Comparison of ENCODE assay signal across 33 cellular contexts in genomic region chr2:241795021-241795999, GRCh38. TPM values are rescaled to one million over a fixed set of nuclear protein-coding genes. Genes with fewer than 3 reads are reported as not detected.
DNase-seq lines count a peak whose midpoint lies in the region; ATAC-seq, FAIRE-seq and TF ChIP-seq lines count a peak whose summit lies in the region.
"Had no signal": no experiment of that assay in that cellular context is flagged by ENCODE, and none has a peak within 500 bp of the region (broad histone marks: within the 10 kb centered on the region; RNA-seq: fewer than 3 reads in every experiment).

No MANE protein-coding gene starts in this region.

- H3K27me3 Mint-ChIP-seq in activated T-helper 1 cell treated with anti-CD3 and anti-CD28 coated beads, Interleukin-12 subunit alpha, Interleukin-12 subunit beta, Interleukin-2, Interleukin-4 antibody, amounts not matched to agents 30 ng/mL and 10 ng/mL and 1 ng/mL, durations not matched to agents 14 hours and 24 hours and 36 hours (ENCODE audit: insufficient read depth) = no peaks in the 10 kb centered on the region
- H3K27me3 Mint-ChIP-seq: CD8-positive, alpha-beta memory T cell; stimulated activated naive CD8-positive, alpha-beta T cell treated with anti-CD3 and anti-CD28 coated beads, Interleukin-15, Interleukin-2, amounts not matched to agents 100 ng/mL and 50 ng/mL, for 24 hours had no signal

- TF ChIP-seq POLR2A in GM12892 (IDR thresholded peaks at IDR 0.05; ENCODE audit: low read depth, low read length) = no peak

- H3K4me1 Mint-ChIP-seq in activated T-helper 1 cell treated with anti-CD3 and anti-CD28 coated beads, Interleukin-12 subunit alpha, Interleukin-12 subunit beta, Interleukin-2, Interleukin-4 antibody, amounts not matched to agents 30 ng/mL and 10 ng/mL and 1 ng/mL, durations not matched to agents 14 hours and 24 hours and 36 hours (ENCODE audit: low read depth) = no peaks in the 10 kb centered on the region
- H3K4me1 Mint-ChIP-seq: B cell; CD8-positive, alpha-beta memory T cell had no signal

- H3K4me1 ChIP-seq in osteoblast (ENCODE audit: insufficient read depth, low read length) = no peaks in the 10 kb centered on the region
- H3K4me1 ChIP-seq: gastrocnemius medialis, HAP-1, vagina had no signal

- H3K4me2 ChIP-seq in osteoblast (ENCODE audit: insufficient read depth, low read length) = no peak overlapping the region
- H3K4me2 ChIP-seq: PC-9 had no signal

- H3K27ac Mint-ChIP-seq in activated T-helper 1 cell treated with anti-CD3 and anti-CD28 coated beads, Interleukin-12 subunit alpha, Interleukin-12 subunit beta, Interleukin-2, Interleukin-4 antibody, amounts not matched to agents 30 ng/mL and 10 ng/mL and 1 ng/mL, durations not matched to agents 14 hours and 24 hours and 36 hours = no peak overlapping the region
- H3K27ac Mint-ChIP-seq: activated naive CD4-positive, alpha-beta T cell treated with anti-CD3 and anti-CD28 coated beads, Interleukin-2, amount 50 U/mL, for 72 hours; activated T-cell treated with anti-CD3 and anti-CD28 coated beads, Interleukin-2, amount 50 U/mL, for 72 hours; B cell; nephron progenitor cell; stimulated activated naive CD8-positive, alpha-beta T cell treated with anti-CD3 and anti-CD28 coated beads, Interleukin-15, Interleukin-2, amounts not matched to agents 100 ng/mL and 50 ng/mL, for 24 hours had no signal

- no peak for ATAC-seq in HG03280 (IDR thresholded peaks at IDR 0.05; ENCODE audit: unreplicated experiment)
- ATAC-seq: activated naive CD4-positive, alpha-beta T cell treated with anti-CD3 and anti-CD28 coated beads, Interleukin-2, amount 50 U/mL, for 72 hours; activated T-cell treated with anti-CD3 and anti-CD28 coated beads, Interleukin-2, amount 50 U/mL, for 72 hours; gastrocnemius medialis; GM12878 had no signal

- no peaks in the 10 kb centered on the region for H4K20me1 ChIP-seq in osteoblast (ENCODE audit: insufficient read depth, low read length)

- peaks cover 16% of the 10 kb centered on the region for H3K27me3 ChIP-seq in osteoblast (ENCODE audit: insufficient read depth, low read length)
- H3K27me3 ChIP-seq: brain microvascular endothelial cell, gastrocnemius medialis, MG63, ovary, vagina had no signal

- peaks cover 15% of the 10 kb centered on the region for H3K9me3 Mint-ChIP-seq in activated T-helper 1 cell treated with anti-CD3 and anti-CD28 coated beads, Interleukin-12 subunit alpha, Interleukin-12 subunit beta, Interleukin-2, Interleukin-4 antibody, amounts not matched to agents 30 ng/mL and 10 ng/mL and 1 ng/mL, durations not matched to agents 14 hours and 24 hours and 36 hours
- H3K9me3 Mint-ChIP-seq: CD8-positive, alpha-beta memory T cell; stimulated activated naive CD8-positive, alpha-beta T cell treated with anti-CD3 and anti-CD28 coated beads, Interleukin-15, Interleukin-2, amounts not matched to agents 100 ng/mL and 50 ng/mL, for 24 hours had no signal

- H3K4me3 Mint-ChIP-seq in activated T-helper 1 cell treated with anti-CD3 and anti-CD28 coated beads, Interleukin-12 subunit alpha, Interleukin-12 subunit beta, Interleukin-2, Interleukin-4 antibody, amounts not matched to agents 30 ng/mL and 10 ng/mL and 1 ng/mL, durations not matched to agents 14 hours and 24 hours and 36 hours = no peak overlapping the region
- H3K4me3 Mint-ChIP-seq: activated T-cell treated with anti-CD3 and anti-CD28 coated beads, Interleukin-2, amount 50 U/mL, for 72 hours; B cell; CD8-positive, alpha-beta memory T cell; nephron progenitor cell; stimulated activated naive CD8-positive, alpha-beta T cell treated with anti-CD3 and anti-CD28 coated beads, Interleukin-15, Interleukin-2, amounts not matched to agents 100 ng/mL and 50 ng/mL, for 24 hours had no signal

- no peak for FAIRE-seq in GM12892 (lab: Jason Lieb, UNC)
- FAIRE-seq: GM12878, small intestine had no signal

- intact Hi-C loops in activated T-helper 1 cell treated with anti-CD3 and anti-CD28 coated beads, Interleukin-12 subunit alpha, Interleukin-12 subunit beta, Interleukin-2, Interleukin-4 antibody, amounts not matched to agents 30 ng/mL and 10 ng/mL and 1 ng/mL, durations not matched to agents 14 hours and 24 hours and 36 hours (cut with micrococcal nuclease) = no loop called here

- H3K4me3 ChIP-seq in osteoblast (ENCODE audit: insufficient read depth, low read length) = no peak overlapping the region
- H3K4me3 ChIP-seq: gastrocnemius medialis, GM12878, HAP-1, MG63, ovary, PC-9, vagina had no signal

- no peak for TF ChIP-seq CTCF in osteoblast (IDR thresholded peaks at IDR 0.05; ENCODE audit: extremely low read depth, low read depth, low read length)

- peak; percentile 58 for DNase-seq in activated effector memory CD4-positive, alpha-beta T cell treated with anti-CD3 and anti-CD28 coated beads, Interleukin-2, amount 50 U/mL, for 16 hours
- no peak for DNase-seq in activated effector memory CD4-positive, alpha-beta T cell treated with Interleukin-2 at 50 U/mL for 16 hours
- peak; percentile 1 for DNase-seq in GM12892 (ENCODE audit: insufficient read length)
- peak; percentile 0 for DNase-seq in activated T-helper 1 cell treated with anti-CD3 and anti-CD28 coated beads, Interleukin-12 subunit alpha, Interleukin-12 subunit beta, Interleukin-2, Interleukin-4 antibody, amounts not matched to agents 30 ng/mL and 10 ng/mL and 1 ng/mL, durations not matched to agents 14 hours and 24 hours and 36 hours (ENCODE audit: low spot score)
- peak; percentile 71 for DNase-seq in osteoblast (ENCODE audit: insufficient read length, low spot score, missing footprints)
- no peak for DNase-seq in iPS-NIHi7 (ENCODE audit: extremely low spot score)
- no peak for DNase-seq in NCI-H1105 (lab: John Stamatoyannopoulos, UW)
- DNase-seq: activated CD4-positive, alpha-beta T cell treated with anti-CD3 and anti-CD28 coated beads for 48 hours; activated T-cell treated with anti-CD3 and anti-CD28 coated beads, Interleukin-2, amount 50 U/mL, for 72 hours; amygdala; brain microvascular endothelial cell; gastrocnemius medialis; KG1; MG63; NCI-H1436; NCI-H2081 treated with DMSO at 0.1 percent for 48 hours; NCI-H2227 treated with DMSO at 0.1 percent for 48 hours; NCI-H69; nephron progenitor cell; PC-9; retina; small intestine; T1000 had no signal

- no peaks in the 10 kb centered on the region for H3K36me3 ChIP-seq in osteoblast (ENCODE audit: insufficient read depth, low read length)
- H3K36me3 ChIP-seq: brain microvascular endothelial cell, gastrocnemius medialis, HAP-1, MG63, ovary, vagina had no signal

- no peaks in the 10 kb centered on the region for H3K9me3 ChIP-seq in osteoblast (ENCODE audit: low read depth, low read length)
- H3K9me3 ChIP-seq: gastrocnemius medialis, HAP-1, MG63, ovary, vagina had no signal

- no peaks in the 10 kb centered on the region for H3K36me3 Mint-ChIP-seq in activated T-helper 1 cell treated with anti-CD3 and anti-CD28 coated beads, Interleukin-12 subunit alpha, Interleukin-12 subunit beta, Interleukin-2, Interleukin-4 antibody, amounts not matched to agents 30 ng/mL and 10 ng/mL and 1 ng/mL, durations not matched to agents 14 hours and 24 hours and 36 hours (ENCODE audit: low read depth)
- H3K36me3 Mint-ChIP-seq: CD8-positive, alpha-beta memory T cell had no signal

- no peak overlapping the region for H2AFZ ChIP-seq in osteoblast (ENCODE audit: low read length)
- H2AFZ ChIP-seq: PC-9 had no signal

- no peaks in the 10 kb centered on the region for H3K79me2 ChIP-seq in osteoblast (ENCODE audit: insufficient read depth, low read length)

- H3K27ac ChIP-seq in osteoblast (ENCODE audit: low read depth, low read length) = no peak overlapping the region
- H3K27ac ChIP-seq: brain microvascular endothelial cell, gastrocnemius medialis, ovary, PC-9, vagina had no signal

RNA-seq across cellular contexts. Expression of gene NEU4, which starts 13.7 kb away (rescaled TPM):
- polyA plus RNA-seq in GM12892 (2012; ENCODE audit: missing spikeins) = 0.19 TPM
- total RNA-seq in activated T-helper 1 cell treated with anti-CD3 and anti-CD28 coated beads, Interleukin-12 subunit alpha, Interleukin-12 subunit beta, Interleukin-2, Interleukin-4 antibody, amounts not matched to agents 30 ng/mL and 10 ng/mL and 1 ng/mL, durations not matched to agents 14 hours and 24 hours and 36 hours = 0.61 and 0.80 TPM in 2 replicates
- total RNA-seq in osteoblast = not detected in 2 replicates
- total RNA-seq: B cell; CD8-positive, alpha-beta memory T cell; vagina had no signal
- polyA plus RNA-seq: CD8-positive, alpha-beta memory T cell had no signal

RNA-seq across cellular contexts. Expression of gene GAL3ST2, which starts 18.7 kb away (rescaled TPM):
- not detected for polyA plus RNA-seq in GM12892 (2012; ENCODE audit: missing spikeins)
- 0.51 and 0.60 TPM in 2 replicates for total RNA-seq in activated T-helper 1 cell treated with anti-CD3 and anti-CD28 coated beads, Interleukin-12 subunit alpha, Interleukin-12 subunit beta, Interleukin-2, Interleukin-4 antibody, amounts not matched to agents 30 ng/mL and 10 ng/mL and 1 ng/mL, durations not matched to agents 14 hours and 24 hours and 36 hours
- 0.29 and 0.36 TPM in 2 replicates for total RNA-seq in osteoblast
- total RNA-seq: B cell, lung microvascular endothelial cell had no signal
- polyA plus RNA-seq: CD8-positive, alpha-beta memory T cell had no signal

Comparison
In these comparisons a context has a peak if more than half of its experiments do, and no peak if none do; other contexts are left out.
1. DNase-seq: peak in activated effector memory CD4-positive, alpha-beta T cell treated with anti-CD3 and anti-CD28 coated beads, Interleukin-2, amount 50 U/mL, for 16 hours (single experiment), GM12892 (single experiment), activated T-helper 1 cell treated with anti-CD3 and anti-CD28 coated beads, Interleukin-12 subunit alpha, Interleukin-12 subunit beta, Interleukin-2, Interleukin-4 antibody, amounts not matched to agents 30 ng/mL and 10 ng/mL and 1 ng/mL, durations not matched to agents 14 hours and 24 hours and 36 hours (single experiment) and osteoblast (single experiment); none in activated effector memory CD4-positive, alpha-beta T cell treated with Interleukin-2 at 50 U/mL for 16 hours (single experiment), iPS-NIHi7 (single experiment) and NCI-H1105 (single experiment).